22 cellular contexts compared by ENCODE assay signal in genomic region chr17:9016941-9017552, GRCh38. TPM values are rescaled to one million over a fixed set of nuclear protein-coding genes. Genes with fewer than 3 reads are reported as not detected.
DNase-seq lines count a peak whose midpoint lies in the region; ATAC-seq and FAIRE-seq lines count a peak whose summit lies in the region.
"Had no signal": no experiment of that assay in that cellular context is flagged by ENCODE, and none has a peak within 500 bp of the region (broad histone marks: within the 10 kb centered on the region; RNA-seq: fewer than 3 reads in every experiment).

No MANE protein-coding gene starts in this region.

- H3K9me3 Mint-ChIP-seq in activated CD4-positive, alpha-beta memory T cell treated with anti-CD3 and anti-CD28 coated beads for 36 hours: no peaks in the 10 kb centered on the region
- H3K9me3 Mint-ChIP-seq: naive thymus-derived CD8-positive, alpha-beta T cell; T-cell had no signal

- peaks cover 0 to 3% of the 10 kb centered on the region in 2 donors for H3K27me3 ChIP-seq in small intestine (ENCODE audit: control insufficient read depth in 2 of 2, insufficient read depth in 2 of 2, low read length in 2 of 2)
- H3K27me3 ChIP-seq: uterus had no signal

- ATAC-seq in left cardiac atrium: peak; percentile 26 to 28
- ATAC-seq: A549; naive thymus-derived CD8-positive, alpha-beta T cell; T-cell had no signal

- no peak for FAIRE-seq in small intestine (lab: Jason Lieb, UNC)
- FAIRE-seq: A549, H54 had no signal

- H3K27me3 Mint-ChIP-seq in activated CD4-positive, alpha-beta memory T cell treated with anti-CD3 and anti-CD28 coated beads for 36 hours: peaks cover 33% of the 10 kb centered on the region

- CTCF ChIA-PET in activated CD4-positive, alpha-beta memory T cell treated with anti-CD3 and anti-CD28 coated beads for 36 hours (lab: Charles Lee): interaction anchor here (0.9 kb wide), 1 partner anchor 19 kb away, joined by 3 read pairs; no protein-coding TSS in a partner anchor

- H3K4me3 Mint-ChIP-seq in activated CD4-positive, alpha-beta memory T cell treated with anti-CD3 and anti-CD28 coated beads for 36 hours: no peak overlapping the region
- H3K4me3 Mint-ChIP-seq: CD14-positive monocyte; naive thymus-derived CD8-positive, alpha-beta T cell; T-cell had no signal

- H3K36me3 Mint-ChIP-seq in activated CD4-positive, alpha-beta memory T cell treated with anti-CD3 and anti-CD28 coated beads for 36 hours: no peaks in the 10 kb centered on the region
- H3K36me3 Mint-ChIP-seq: CD14-positive monocyte; naive thymus-derived CD8-positive, alpha-beta T cell; T-cell had no signal

- no peak overlapping the region for H3K4me3 ChIP-seq in small intestine (ENCODE audit: low read depth in 1 of 2, low read length in 2 of 2)
- H3K4me3 ChIP-seq: A549, prostate gland, uterus had no signal

- DNase-seq in left cardiac atrium (peak; percentile 34), cardiac septum (ENCODE audit: low spot score) (no peak), NCI-H524 (lab: John Stamatoyannopoulos, UW) (peak; percentile 44 to 64), ecto neural progenitor cell (ENCODE audit: low spot score) (peak; percentile 41), small intestine (peak; percentile 94), NCI-H510A (lab: John Stamatoyannopoulos, UW) (no peak)
- no peak for DNase-seq in stimulated activated CD4-positive, alpha-beta T cell treated with anti-CD3 and anti-CD28 coated beads, Interleukin-2, amount 100 ng/mL, for 24 hours
- DNase-seq in activated CD4-positive, alpha-beta memory T cell treated with anti-CD3 and anti-CD28 coated beads for 36 hours: no peak
- DNase-seq: activated CD4-positive, CD25-positive, alpha-beta regulatory T cell; activated gamma-delta T cell; DMS79 treated with DMSO at 0.1 percent for 48 hours; naive thymus-derived CD8-positive, alpha-beta T cell; NCI-H2081 treated with DMSO at 0.1 percent for 48 hours; NCI-H69; T-cell; uterus had no signal

- no peaks in the 10 kb centered on the region for H3K9me3 ChIP-seq in small intestine (ENCODE audit: control insufficient read depth, low read depth)
- H3K9me3 ChIP-seq: A549, prostate gland, uterus had no signal

- no peak overlapping the region for H3K27ac Mint-ChIP-seq in activated CD4-positive, alpha-beta memory T cell treated with anti-CD3 and anti-CD28 coated beads for 36 hours
- H3K27ac Mint-ChIP-seq: CD14-positive monocyte; naive thymus-derived CD8-positive, alpha-beta T cell; T-cell had no signal

- no peaks in the 10 kb centered on the region for H3K4me1 Mint-ChIP-seq in activated CD4-positive, alpha-beta memory T cell treated with anti-CD3 and anti-CD28 coated beads for 36 hours (ENCODE audit: low read depth)
- H3K4me1 Mint-ChIP-seq: naive thymus-derived CD8-positive, alpha-beta T cell had no signal

- 7 to 45% (median 23%) methylated on average over 3 of the region's 3 CpGs for WGBS in small intestine, 3 donors

- H3K4me1 ChIP-seq in small intestine (ENCODE audit: control insufficient read depth in 2 of 2, insufficient read depth in 1 of 2, low read depth in 1 of 2, low read length in 1 of 2): peaks cover 0 to 4% of the 10 kb centered on the region in 2 donors
- H3K4me1 ChIP-seq: prostate gland, uterus had no signal

- peak overlapping the region; percentile 13 to 45 for H3K27ac ChIP-seq in small intestine (ENCODE audit: low read depth in 1 of 2, low read length in 1 of 2)
- H3K27ac ChIP-seq: A549, prostate gland, uterus had no signal

- intact Hi-C loops in left cardiac atrium (cut with DNase I): loop anchor here in 1 of 2 donors (2.0 kb wide), 1 partner anchor 14 kb away; no protein-coding TSS in a partner anchor
- intact Hi-C loops in cardiac septum (cut with DNase I): no loop called here
- intact Hi-C loops in activated CD4-positive, alpha-beta memory T cell treated with anti-CD3 and anti-CD28 coated beads for 36 hours (cut with micrococcal nuclease): no loop called here

- no peaks in the 10 kb centered on the region for H3K36me3 ChIP-seq in small intestine (ENCODE audit: control insufficient read depth in 2 of 2, insufficient read depth in 2 of 2, low read length in 2 of 2)
- H3K36me3 ChIP-seq: prostate gland, uterus had no signal

- POLR2A ChIA-PET in activated CD4-positive, alpha-beta memory T cell treated with anti-CD3 and anti-CD28 coated beads for 36 hours (lab: Charles Lee): no interaction called here

RNA-seq across cellular contexts. Expression of gene NTN1, which starts 4.3 kb away (rescaled TPM):
- total RNA-seq in left cardiac atrium: 100 to 1,000 TPM in 1 of 2 donors, 10 to 100 TPM in 1; 99.9 to 167 TPM
- 11.5 TPM for total RNA-seq in cardiac septum
- polyA plus RNA-seq in small intestine: 10 to 100 TPM in 1 of 3 donors, 1 to 10 TPM in 1, under 1 TPM in 1; 0.22 to 13.2 (median 1.1) TPM
- under 1 TPM; 0.29 to 0.31 TPM for total RNA-seq in activated CD4-positive, alpha-beta memory T cell treated with anti-CD3 and anti-CD28 coated beads for 36 hours
- polyA plus RNA-seq: naive thymus-derived CD8-positive, alpha-beta T cell had no signal

RNA-seq across cellular contexts. Expression of gene PIK3R5, which starts 51.5 kb away (rescaled TPM):
- total RNA-seq in left cardiac atrium: 1 to 10 TPM; 6.3 TPM
- 2.0 TPM for total RNA-seq in cardiac septum
- polyA plus RNA-seq in small intestine: 1 to 10 TPM; 1.3 to 4.6 (median 3.7) TPM
- total RNA-seq in activated CD4-positive, alpha-beta memory T cell treated with anti-CD3 and anti-CD28 coated beads for 36 hours: 10 to 100 TPM; 20.7 to 22.4 TPM
- total RNA-seq: HT-29, MCF 10A had no signal

Comparison
In these comparisons a context has a peak if more than half of its experiments do, and no peak if none do; other contexts are left out.
1. DNase-seq: peak in left cardiac atrium (single experiment), NCI-H524 (2 of 2), ecto neural progenitor cell (single experiment) and small intestine (single experiment); none in cardiac septum (single experiment), stimulated activated CD4-positive, alpha-beta T cell treated with anti-CD3 and anti-CD28 coated beads, Interleukin-2, amount 100 ng/mL, for 24 hours (0 of 2), NCI-H510A (single experiment) and activated CD4-positive, alpha-beta memory T cell treated with anti-CD3 and anti-CD28 coated beads for 36 hours (single experiment).